In the genomic region with DNA sequence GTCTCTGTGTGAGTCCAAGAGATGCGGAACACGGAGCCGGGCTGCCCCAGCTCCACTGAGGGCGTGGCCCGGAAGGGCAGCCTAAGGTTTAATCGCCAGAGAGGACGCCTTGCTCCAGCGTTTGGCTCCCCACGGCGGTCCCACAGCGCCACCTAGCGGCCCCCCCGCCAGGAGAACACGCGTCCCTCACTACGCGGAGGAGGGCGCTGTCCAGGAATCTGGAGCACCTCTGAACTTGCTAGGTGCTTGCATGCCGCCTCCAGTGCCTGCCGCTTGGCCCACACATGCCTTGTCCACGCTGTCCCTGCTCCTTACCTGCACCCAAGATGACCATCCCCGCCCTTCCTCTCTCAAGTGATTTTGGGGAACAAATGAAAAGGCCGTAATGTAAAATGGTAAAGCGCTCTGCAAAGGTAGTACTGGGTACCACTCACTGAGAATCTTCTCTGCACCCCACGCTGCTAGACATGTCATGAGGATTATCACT, we compare ENCODE assay signal across 1 cellular context.
TF ChIP-seq lines count a peak whose summit lies in the region.

No MANE protein-coding gene starts in this region.

TF ChIP-seq in HepG2, 621 proteins besides CTCF, POLR2A, EP300 and RAD21 (continued from another document):
- TF ChIP-seq, protein P1, sequence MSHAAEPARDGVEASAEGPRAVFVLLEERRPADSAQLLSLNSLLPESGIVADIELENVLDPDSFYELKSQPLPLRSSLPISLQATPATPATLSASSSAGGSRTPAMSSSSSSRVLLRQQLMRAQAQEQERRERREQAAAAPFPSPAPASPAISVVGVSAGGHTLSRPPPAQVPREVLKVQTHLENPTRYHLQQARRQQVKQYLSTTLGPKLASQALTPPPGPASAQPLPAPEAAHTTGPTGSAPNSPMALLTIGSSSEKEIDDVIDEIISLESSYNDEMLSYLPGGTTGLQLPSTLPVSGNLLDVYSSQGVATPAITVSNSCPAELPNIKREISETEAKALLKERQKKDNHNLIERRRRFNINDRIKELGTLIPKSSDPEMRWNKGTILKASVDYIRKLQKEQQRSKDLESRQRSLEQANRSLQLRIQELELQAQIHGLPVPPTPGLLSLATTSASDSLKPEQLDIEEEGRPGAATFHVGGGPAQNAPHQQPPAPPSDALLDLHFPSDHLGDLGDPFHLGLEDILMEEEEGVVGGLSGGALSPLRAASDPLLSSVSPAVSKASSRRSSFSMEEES (CRISPR knock-in tag; IDR thresholded peaks at IDR 0.05), result 0 out of 2 replicates have a peak, but pooled peaks have one; percentile 31
- TF ChIP-seq THAP11 (CRISPR knock-in tag; IDR thresholded peaks at IDR 0.05) (peak; percentile 66), HOXD1 (CRISPR knock-in tag; IDR thresholded peaks at IDR 0.05) (no peak), ESRRA (CRISPR knock-in tag; IDR thresholded peaks at IDR 0.05; ENCODE audit: low read depth) (peak; percentile 41; the same call in 1 of the 2 replicates), ZNF136 (CRISPR knock-in tag; IDR thresholded peaks at IDR 0.05; ENCODE audit: low read depth) (no peak), ETV5 (CRISPR knock-in tag; IDR thresholded peaks at IDR 0.05; ENCODE audit: borderline replicate concordance) (peak; percentile 73; the same call in 1 of the 2 replicates), AHR (CRISPR knock-in tag; IDR thresholded peaks at IDR 0.05) (peak; percentile 58; the same call in 1 of the 2 replicates), RCOR2 (CRISPR knock-in tag; IDR thresholded peaks at IDR 0.05) (no peak), SOX5 (CRISPR knock-in tag; IDR thresholded peaks at IDR 0.05; ENCODE audit: borderline replicate concordance) (0 out of 2 replicates have a peak, but pooled peaks have one; percentile 24), MIER2 (CRISPR knock-in tag; IDR thresholded peaks at IDR 0.05) (peak; percentile 86), IRF2 (CRISPR knock-in tag; IDR thresholded peaks at IDR 0.05) (peak; percentile 59; the same call in 1 of the 2 replicates), SMAD1 (CRISPR knock-in tag; IDR thresholded peaks at IDR 0.05; ENCODE audit: borderline replicate concordance, low read depth) (peak; percentile 33; the same call in 1 of the 2 replicates), POGZ (CRISPR knock-in tag; IDR thresholded peaks at IDR 0.05) (peak; percentile 49; the same call in 1 of the 2 replicates), PHF8 (CRISPR knock-in tag; IDR thresholded peaks at IDR 0.05) (peak; percentile 35; the same call in 1 of the 2 replicates), ZNF33A (CRISPR knock-in tag; IDR thresholded peaks at IDR 0.05; ENCODE audit: borderline replicate concordance) (no peak), ZNF274 (CRISPR knock-in tag; IDR thresholded peaks at IDR 0.05) (no peak), GABPB1 (CRISPR knock-in tag; IDR thresholded peaks at IDR 0.05) (peak; percentile 79), CENPX (CRISPR knock-in tag; IDR thresholded peaks at IDR 0.05) (no peak), ZNF619 (CRISPR knock-in tag; IDR thresholded peaks at IDR 0.05) (peak; percentile 59; the same call in 1 of the 2 replicates), ZNF253 (CRISPR knock-in tag; IDR thresholded peaks at IDR 0.05; ENCODE audit: borderline replicate concordance) (no peak), YY1 (IDR thresholded peaks at IDR 0.05; ENCODE audit: insufficient read depth, insufficient replicate concordance, low read depth, low read length) (peak; percentile 47), ZNF746 (CRISPR knock-in tag; IDR thresholded peaks at IDR 0.05) (no peak)
- TF ChIP-seq, protein P2, sequence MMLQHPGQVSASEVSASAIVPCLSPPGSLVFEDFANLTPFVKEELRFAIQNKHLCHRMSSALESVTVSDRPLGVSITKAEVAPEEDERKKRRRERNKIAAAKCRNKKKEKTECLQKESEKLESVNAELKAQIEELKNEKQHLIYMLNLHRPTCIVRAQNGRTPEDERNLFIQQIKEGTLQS (CRISPR knock-in tag; IDR thresholded peaks at IDR 0.05), result no peak
- TF ChIP-seq, protein P3, sequence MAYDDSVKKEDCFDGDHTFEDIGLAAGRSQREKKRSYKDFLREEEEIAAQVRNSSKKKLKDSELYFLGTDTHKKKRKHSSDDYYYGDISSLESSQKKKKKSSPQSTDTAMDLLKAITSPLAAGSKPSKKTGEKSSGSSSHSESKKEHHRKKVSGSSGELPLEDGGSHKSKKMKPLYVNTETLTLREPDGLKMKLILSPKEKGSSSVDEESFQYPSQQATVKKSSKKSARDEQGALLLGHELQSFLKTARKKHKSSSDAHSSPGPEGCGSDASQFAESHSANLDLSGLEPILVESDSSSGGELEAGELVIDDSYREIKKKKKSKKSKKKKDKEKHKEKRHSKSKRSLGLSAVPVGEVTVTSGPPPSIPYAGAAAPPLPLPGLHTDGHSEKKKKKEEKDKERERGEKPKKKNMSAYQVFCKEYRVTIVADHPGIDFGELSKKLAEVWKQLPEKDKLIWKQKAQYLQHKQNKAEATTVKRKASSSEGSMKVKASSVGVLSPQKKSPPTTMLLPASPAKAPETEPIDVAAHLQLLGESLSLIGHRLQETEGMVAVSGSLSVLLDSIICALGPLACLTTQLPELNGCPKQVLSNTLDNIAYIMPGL (CRISPR knock-in tag; IDR thresholded peaks at IDR 0.05; ENCODE audit: borderline replicate concordance in 1 of 2, low read depth in 1 of 2), result peak; percentile 79 to 91
- TF ChIP-seq, protein P4, sequence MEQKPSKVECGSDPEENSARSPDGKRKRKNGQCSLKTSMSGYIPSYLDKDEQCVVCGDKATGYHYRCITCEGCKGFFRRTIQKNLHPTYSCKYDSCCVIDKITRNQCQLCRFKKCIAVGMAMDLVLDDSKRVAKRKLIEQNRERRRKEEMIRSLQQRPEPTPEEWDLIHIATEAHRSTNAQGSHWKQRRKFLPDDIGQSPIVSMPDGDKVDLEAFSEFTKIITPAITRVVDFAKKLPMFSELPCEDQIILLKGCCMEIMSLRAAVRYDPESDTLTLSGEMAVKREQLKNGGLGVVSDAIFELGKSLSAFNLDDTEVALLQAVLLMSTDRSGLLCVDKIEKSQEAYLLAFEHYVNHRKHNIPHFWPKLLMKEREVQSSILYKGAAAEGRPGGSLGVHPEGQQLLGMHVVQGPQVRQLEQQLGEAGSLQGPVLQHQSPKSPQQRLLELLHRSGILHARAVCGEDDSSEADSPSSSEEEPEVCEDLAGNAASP (CRISPR knock-in tag; IDR thresholded peaks at IDR 0.05; ENCODE audit: borderline replicate concordance), result peak; percentile 62; the same call in 1 of the 2 replicates
- TF ChIP-seq, protein P5, sequence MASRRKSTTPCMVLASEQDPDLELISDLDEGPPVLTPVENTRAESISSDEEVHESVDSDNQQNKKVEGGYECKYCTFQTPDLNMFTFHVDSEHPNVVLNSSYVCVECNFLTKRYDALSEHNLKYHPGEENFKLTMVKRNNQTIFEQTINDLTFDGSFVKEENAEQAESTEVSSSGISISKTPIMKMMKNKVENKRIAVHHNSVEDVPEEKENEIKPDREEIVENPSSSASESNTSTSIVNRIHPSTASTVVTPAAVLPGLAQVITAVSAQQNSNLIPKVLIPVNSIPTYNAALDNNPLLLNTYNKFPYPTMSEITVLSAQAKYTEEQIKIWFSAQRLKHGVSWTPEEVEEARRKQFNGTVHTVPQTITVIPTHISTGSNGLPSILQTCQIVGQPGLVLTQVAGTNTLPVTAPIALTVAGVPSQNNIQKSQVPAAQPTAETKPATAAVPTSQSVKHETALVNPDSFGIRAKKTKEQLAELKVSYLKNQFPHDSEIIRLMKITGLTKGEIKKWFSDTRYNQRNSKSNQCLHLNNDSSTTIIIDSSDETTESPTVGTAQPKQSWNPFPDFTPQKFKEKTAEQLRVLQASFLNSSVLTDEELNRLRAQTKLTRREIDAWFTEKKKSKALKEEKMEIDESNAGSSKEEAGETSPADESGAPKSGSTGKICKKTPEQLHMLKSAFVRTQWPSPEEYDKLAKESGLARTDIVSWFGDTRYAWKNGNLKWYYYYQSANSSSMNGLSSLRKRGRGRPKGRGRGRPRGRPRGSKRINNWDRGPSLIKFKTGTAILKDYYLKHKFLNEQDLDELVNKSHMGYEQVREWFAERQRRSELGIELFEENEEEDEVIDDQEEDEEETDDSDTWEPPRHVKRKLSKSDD (CRISPR knock-in tag; IDR thresholded peaks at IDR 0.05; ENCODE audit: low read depth), result 0 out of 2 replicates have a peak, but pooled peaks have one; percentile 36
- TF ChIP-seq, protein P6, sequence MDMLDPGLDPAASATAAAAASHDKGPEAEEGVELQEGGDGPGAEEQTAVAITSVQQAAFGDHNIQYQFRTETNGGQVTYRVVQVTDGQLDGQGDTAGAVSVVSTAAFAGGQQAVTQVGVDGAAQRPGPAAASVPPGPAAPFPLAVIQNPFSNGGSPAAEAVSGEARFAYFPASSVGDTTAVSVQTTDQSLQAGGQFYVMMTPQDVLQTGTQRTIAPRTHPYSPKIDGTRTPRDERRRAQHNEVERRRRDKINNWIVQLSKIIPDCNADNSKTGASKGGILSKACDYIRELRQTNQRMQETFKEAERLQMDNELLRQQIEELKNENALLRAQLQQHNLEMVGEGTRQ (IDR thresholded peaks at IDR 0.05; ENCODE audit: low read depth, low read length), result no peak
- TF ChIP-seq, protein P6 (CRISPR knock-in tag; IDR thresholded peaks at IDR 0.05; ENCODE audit: borderline replicate concordance), result no peak
